Comparison of ENCODE assay signal across 2 cellular contexts in genomic region chr4:99029852-99030251, GRCh38.
TF ChIP-seq lines count a peak whose summit lies in the region.

No MANE protein-coding gene starts in this region.

TF ChIP-seq in GM12891, 5 proteins besides CTCF, POLR2A, EP300 and RAD21:
- TF ChIP-seq PAX5 (IDR thresholded peaks at IDR 0.05; ENCODE audit: insufficient read depth, low read length, severe bottlenecking): no peak
- TF ChIP-seq TAF1 (IDR thresholded peaks at IDR 0.05; ENCODE audit: low read depth, low read length): no peak
- no peak for TF ChIP-seq POLR2AphosphoS5 (IDR thresholded peaks at IDR 0.05; ENCODE audit: low read depth, low read length)
- TF ChIP-seq SPI1 (IDR thresholded peaks at IDR 0.05; ENCODE audit: low read depth, low read length): no peak
- no peak for TF ChIP-seq POU2F2 (IDR thresholded peaks at IDR 0.05; ENCODE audit: low read depth, low read length)

TF ChIP-seq in GM12878, 131 proteins besides CTCF, POLR2A, EP300 and RAD21:
- TF ChIP-seq FOXM1 (IDR thresholded peaks at IDR 0.05; ENCODE audit: low read depth, low read length) (no peak), BCL3 (IDR thresholded peaks at IDR 0.05; ENCODE audit: borderline replicate concordance, insufficient read depth, low read depth, low read length, poor library complexity, severe bottlenecking) (no peak), ZNF592 (IDR thresholded peaks at IDR 0.05) (no peak), IRF4 (IDR thresholded peaks at IDR 0.05; ENCODE audit: low read depth, low read length) (no peak), RB1 (IDR thresholded peaks at IDR 0.05; ENCODE audit: borderline replicate concordance) (no peak), SUPT20H (IDR thresholded peaks at IDR 0.05; ENCODE audit: borderline replicate concordance, control insufficient read depth, low read depth, low read length) (no peak), RELA (IDR thresholded peaks at IDR 0.05; ENCODE audit: borderline replicate concordance, partially characterized antibody) (no peak), MTA2 (IDR thresholded peaks at IDR 0.05; ENCODE audit: low read depth) (no peak), STAT1 (conservative IDR thresholded peaks at IDR 0.05) (no peak), NRF1 (conservative IDR thresholded peaks at IDR 0.05; ENCODE audit: low read depth, low read length) (no peak), SP1 (IDR thresholded peaks at IDR 0.05; ENCODE audit: low read depth, low read length) (no peak), ZNF207 (IDR thresholded peaks at IDR 0.05; ENCODE audit: borderline replicate concordance) (no peak), MLLT1 (IDR thresholded peaks at IDR 0.05) (no peak), BMI1 (IDR thresholded peaks at IDR 0.05; ENCODE audit: borderline replicate concordance) (no peak), USF1 (IDR thresholded peaks at IDR 0.05; ENCODE audit: borderline replicate concordance, extremely low read length, insufficient read depth, low read depth, low read length) (no peak), ZZZ3 (IDR thresholded peaks at IDR 0.05; ENCODE audit: control insufficient read depth, insufficient read length, low read depth) (no peak)
